22 cellular contexts compared by ENCODE assay signal in genomic region chr12:123243851-123244250, GRCh38.
DNase-seq lines count a peak whose midpoint lies in the region; ATAC-seq and TF ChIP-seq lines count a peak whose summit lies in the region.
"Had no signal": no experiment of that assay in that cellular context is flagged by ENCODE, and none has a peak within 500 bp of the region (broad histone marks: within the 10 kb centered on the region; RNA-seq: fewer than 3 reads in every experiment).

No MANE protein-coding gene starts in this region.

- no peaks in the 10 kb centered on the region for H3K9me3 Mint-ChIP-seq in T-helper 1 cell treated with Interleukin-12 subunit alpha and Interleukin-12 subunit beta and Interleukin-4 antibody, amounts not matched to agents 30 μg/mL and 1 μg/mL, for 36 hours
- H3K9me3 Mint-ChIP-seq in stimulated activated naive CD8-positive, alpha-beta T cell treated with anti-CD3 and anti-CD28 coated beads, Interleukin-15, Interleukin-2, amounts not matched to agents 100 ng/mL and 50 ng/mL, for 24 hours = no peaks in the 10 kb centered on the region
- H3K9me3 Mint-ChIP-seq in central memory CD8-positive, alpha-beta T cell = no peaks in the 10 kb centered on the region
- peaks cover 0 to 11% of the 10 kb centered on the region in 2 donors for H3K9me3 Mint-ChIP-seq in stimulated activated naive CD8-positive, alpha-beta T cell treated with anti-CD3 and anti-CD28 coated beads, Interleukin-15, amount 100 ng/mL, for 72 hours
- H3K9me3 Mint-ChIP-seq: activated B cell treated with CpG ODN at 0.5 μM for 24 hours; effector memory CD8-positive, alpha-beta T cell had no signal

- peak overlapping the region; percentile 49 for H3K27ac Mint-ChIP-seq in T-helper 1 cell treated with Interleukin-12 subunit alpha and Interleukin-12 subunit beta and Interleukin-4 antibody, amounts not matched to agents 30 μg/mL and 1 μg/mL, for 36 hours
- H3K27ac Mint-ChIP-seq in stimulated activated naive CD8-positive, alpha-beta T cell treated with anti-CD3 and anti-CD28 coated beads, Interleukin-15, Interleukin-2, amounts not matched to agents 100 ng/mL and 50 ng/mL, for 24 hours = peak overlapping the region; percentile 45
- peak overlapping the region; percentile 51 for H3K27ac Mint-ChIP-seq in central memory CD8-positive, alpha-beta T cell (ENCODE audit: low read depth)
- H3K27ac Mint-ChIP-seq in stimulated activated naive CD8-positive, alpha-beta T cell treated with anti-CD3 and anti-CD28 coated beads, Interleukin-15, amount 100 ng/mL, for 72 hours = peak overlapping the region in 1 of 2 donors; percentile 48
- H3K27ac Mint-ChIP-seq: activated B cell treated with CpG ODN at 0.5 μM for 24 hours had no signal

- ATAC-seq in stimulated activated naive CD8-positive, alpha-beta T cell treated with anti-CD3 and anti-CD28 coated beads, Interleukin-15, Interleukin-2, amounts not matched to agents 100 U/mL and 50 U/mL, for 24 hours = no peak
- no peak for ATAC-seq in central memory CD8-positive, alpha-beta T cell (replicated peaks; ENCODE audit: extremely low read depth, poor library complexity, severe bottlenecking)
- ATAC-seq in stimulated activated naive CD8-positive, alpha-beta T cell treated with anti-CD3 and anti-CD28 coated beads, Interleukin-15, amount 100 ng/mL, for 72 hours = peak; percentile 12
- ATAC-seq in SK-N-SH treated with all-trans-retinoic acid at 6 μM for 48 hours = no peak; the same call in 2 of the 3 replicates
- ATAC-seq: effector memory CD8-positive, alpha-beta T cell; left lung had no signal

- H3K4me1 Mint-ChIP-seq in T-helper 1 cell treated with Interleukin-12 subunit alpha and Interleukin-12 subunit beta and Interleukin-4 antibody, amounts not matched to agents 30 μg/mL and 1 μg/mL, for 36 hours (ENCODE audit: low read depth) = peaks cover 42% of the 10 kb centered on the region
- H3K4me1 Mint-ChIP-seq in stimulated activated naive CD8-positive, alpha-beta T cell treated with anti-CD3 and anti-CD28 coated beads, Interleukin-15, Interleukin-2, amounts not matched to agents 100 ng/mL and 50 ng/mL, for 24 hours (ENCODE audit: low read depth) = peaks cover 56% of the 10 kb centered on the region
- peaks cover 55% of the 10 kb centered on the region for H3K4me1 Mint-ChIP-seq in central memory CD8-positive, alpha-beta T cell
- peaks cover 66% of the 10 kb centered on the region for H3K4me1 Mint-ChIP-seq in stimulated activated naive CD8-positive, alpha-beta T cell treated with anti-CD3 and anti-CD28 coated beads, Interleukin-15, amount 100 ng/mL, for 72 hours

- DNase-seq in T-helper 1 cell (no peak), CD1c-positive myeloid dendritic cell (ENCODE audit: extremely low spot score) (no peak)
- no peak for DNase-seq in stimulated activated naive CD8-positive, alpha-beta T cell treated with anti-CD3 and anti-CD28 coated beads, Interleukin-15, Interleukin-2, amounts not matched to agents 100 U/mL and 50 U/mL, for 24 hours
- DNase-seq in central memory CD8-positive, alpha-beta T cell (ENCODE audit: low spot score in 2 of 2) = no peak
- no peak for DNase-seq in stimulated activated naive CD8-positive, alpha-beta T cell treated with anti-CD3 and anti-CD28 coated beads, Interleukin-15, amount 100 ng/mL, for 72 hours
- DNase-seq: activated B cell treated with CpG ODN at 0.5 μM for 24 hours; activated effector memory CD4-positive, alpha-beta T cell treated with anti-CD3 and anti-CD28 coated beads, Interleukin-2, amount 50 U/mL, for 16 hours; amygdala; colonic mucosa; effector memory CD8-positive, alpha-beta T cell; foreskin melanocyte; H7; naive B cell; NCI-H1694 treated with DMSO at 0.1 percent for 48 hours; NCI-H526 treated with DMSO at 0.1 percent for 48 hours; small intestine; stimulated activated CD4-positive, alpha-beta T cell treated with anti-CD3 and anti-CD28 coated beads, Interleukin-2, amount 100 ng/mL, for 24 hours; uterus had no signal

- peaks cover 35% of the 10 kb centered on the region for H3K36me3 Mint-ChIP-seq in T-helper 1 cell treated with Interleukin-12 subunit alpha and Interleukin-12 subunit beta and Interleukin-4 antibody, amounts not matched to agents 30 μg/mL and 1 μg/mL, for 36 hours (ENCODE audit: low read depth)
- peaks cover 44% of the 10 kb centered on the region for H3K36me3 Mint-ChIP-seq in stimulated activated naive CD8-positive, alpha-beta T cell treated with anti-CD3 and anti-CD28 coated beads, Interleukin-15, Interleukin-2, amounts not matched to agents 100 ng/mL and 50 ng/mL, for 24 hours (ENCODE audit: low read depth)
- H3K36me3 Mint-ChIP-seq in central memory CD8-positive, alpha-beta T cell (ENCODE audit: insufficient read depth) = peaks cover 23% of the 10 kb centered on the region

- H3K4me3 Mint-ChIP-seq in T-helper 1 cell treated with Interleukin-12 subunit alpha and Interleukin-12 subunit beta and Interleukin-4 antibody, amounts not matched to agents 30 μg/mL and 1 μg/mL, for 36 hours = no peak overlapping the region
- no peak overlapping the region for H3K4me3 Mint-ChIP-seq in stimulated activated naive CD8-positive, alpha-beta T cell treated with anti-CD3 and anti-CD28 coated beads, Interleukin-15, Interleukin-2, amounts not matched to agents 100 ng/mL and 50 ng/mL, for 24 hours
- H3K4me3 Mint-ChIP-seq in central memory CD8-positive, alpha-beta T cell = no peak overlapping the region
- no peak overlapping the region for H3K4me3 Mint-ChIP-seq in stimulated activated naive CD8-positive, alpha-beta T cell treated with anti-CD3 and anti-CD28 coated beads, Interleukin-15, amount 100 ng/mL, for 72 hours
- H3K4me3 Mint-ChIP-seq: activated B cell treated with CpG ODN at 0.5 μM for 24 hours; effector memory CD8-positive, alpha-beta T cell had no signal

- no peaks in the 10 kb centered on the region for H3K27me3 Mint-ChIP-seq in T-helper 1 cell treated with Interleukin-12 subunit alpha and Interleukin-12 subunit beta and Interleukin-4 antibody, amounts not matched to agents 30 μg/mL and 1 μg/mL, for 36 hours (ENCODE audit: low read depth)
- H3K27me3 Mint-ChIP-seq in stimulated activated naive CD8-positive, alpha-beta T cell treated with anti-CD3 and anti-CD28 coated beads, Interleukin-15, Interleukin-2, amounts not matched to agents 100 ng/mL and 50 ng/mL, for 24 hours = no peaks in the 10 kb centered on the region
- H3K27me3 Mint-ChIP-seq in central memory CD8-positive, alpha-beta T cell = no peaks in the 10 kb centered on the region
- H3K27me3 Mint-ChIP-seq in stimulated activated naive CD8-positive, alpha-beta T cell treated with anti-CD3 and anti-CD28 coated beads, Interleukin-15, amount 100 ng/mL, for 72 hours = no peaks in the 10 kb centered on the region
- H3K27me3 Mint-ChIP-seq: activated B cell treated with CpG ODN at 0.5 μM for 24 hours; effector memory CD8-positive, alpha-beta T cell; naive B cell had no signal

TF ChIP-seq in SK-N-SH treated with all-trans-retinoic acid at 6 μM for 48 hours, 23 proteins besides CTCF, POLR2A, EP300 and RAD21 (continues in another document):
- TF ChIP-seq POU6F1 (CRISPR knock-in tag; IDR thresholded peaks at IDR 0.05; ENCODE audit: borderline replicate concordance, low read depth) = no peak
- TF ChIP-seq TSHZ2 (CRISPR knock-in tag; IDR thresholded peaks at IDR 0.05) = no peak
- no peak for TF ChIP-seq ISL1 (CRISPR knock-in tag; IDR thresholded peaks at IDR 0.05)
- TF ChIP-seq ESRRG (CRISPR knock-in tag; IDR thresholded peaks at IDR 0.05) = no peak
- no peak for TF ChIP-seq OSR1 (CRISPR knock-in tag; IDR thresholded peaks at IDR 0.05)
- TF ChIP-seq ZFP3 (CRISPR knock-in tag; IDR thresholded peaks at IDR 0.05) = no peak
- TF ChIP-seq ZC3H10 (CRISPR knock-in tag; IDR thresholded peaks at IDR 0.05) = no peak
- no peak for TF ChIP-seq ARNTL (CRISPR knock-in tag; IDR thresholded peaks at IDR 0.05; ENCODE audit: borderline replicate concordance, low read depth)
- no peak for TF ChIP-seq TOX (CRISPR knock-in tag; IDR thresholded peaks at IDR 0.05; ENCODE audit: borderline replicate concordance)
- no peak for TF ChIP-seq PPARA (CRISPR knock-in tag; IDR thresholded peaks at IDR 0.05; ENCODE audit: borderline replicate concordance)
- TF ChIP-seq ZNF565 (CRISPR knock-in tag; conservative IDR thresholded peaks at IDR 0.05; ENCODE audit: low read depth) = no peak
- TF ChIP-seq RARB (CRISPR knock-in tag; IDR thresholded peaks at IDR 0.05) = no peak
- no peak for TF ChIP-seq CSDC2 (CRISPR knock-in tag; IDR thresholded peaks at IDR 0.05)
